8 cellular contexts compared by ENCODE assay signal in genomic region chr14:100586520-100587247, GRCh38. TPM values are rescaled to one million over a fixed set of nuclear protein-coding genes. Genes with fewer than 3 reads are reported as not detected.
DNase-seq lines count a peak whose midpoint lies in the region; ATAC-seq, FAIRE-seq and TF ChIP-seq lines count a peak whose summit lies in the region.

No MANE protein-coding gene starts in this region.

- H3K27ac Mint-ChIP-seq in activated naive CD8-positive, alpha-beta T cell treated with anti-CD3 and anti-CD28 coated beads, Interleukin-2, amount 50 U/mL, for 24 hours, result no peak overlapping the region

- H4K20me1 ChIP-seq in smooth muscle cell (ENCODE audit: low read depth), result no peaks in the 10 kb centered on the region

- H3K27ac ChIP-seq in smooth muscle cell (ENCODE audit: low read depth), result no peak overlapping the region

- H3K27me3 ChIP-seq in smooth muscle cell (ENCODE audit: low read depth), result no peaks in the 10 kb centered on the region

- H3K4me1 Mint-ChIP-seq in activated naive CD8-positive, alpha-beta T cell treated with anti-CD3 and anti-CD28 coated beads, Interleukin-2, amount 50 U/mL, for 24 hours, result no peaks in the 10 kb centered on the region

- peak; percentile 47 for ATAC-seq in activated naive CD8-positive, alpha-beta T cell treated with anti-CD3 and anti-CD28 coated beads, Interleukin-2, amount 50 U/mL, for 24 hours
- ATAC-seq in HG02588 (IDR thresholded peaks at IDR 0.05; ENCODE audit: unreplicated experiment), result no peak

- DNase-seq in GM03348 (ENCODE audit: low spot score) (peak; percentile 43), NCI-H460 (ENCODE audit: extremely low read depth, low read depth) (peak; percentile 54), smooth muscle cell (lab: John Stamatoyannopoulos, UW; ENCODE audit: unreplicated experiment) (no peak), NCI-H2029 treated with DMSO at 0.1 percent for 48 hours (lab: John Stamatoyannopoulos, UW) (no peak), RCC 7860 (ENCODE audit: low spot score) (no peak)
- peak; percentile 51 for DNase-seq in activated naive CD8-positive, alpha-beta T cell treated with anti-CD3 and anti-CD28 coated beads, Interleukin-2, amount 50 U/mL, for 24 hours

- no peaks in the 10 kb centered on the region for H3K4me1 ChIP-seq in smooth muscle cell (ENCODE audit: low read depth)

- 4% methylated on average over 29 of the region's 79 CpGs for whole genome bisulfite sequencing in smooth muscle cell (ENCODE audit: low lambda C conversion rate)

- peaks cover 29% of the 10 kb centered on the region for H3K27me3 Mint-ChIP-seq in activated naive CD8-positive, alpha-beta T cell treated with anti-CD3 and anti-CD28 coated beads, Interleukin-2, amount 50 U/mL, for 24 hours

- H3K4me2 ChIP-seq in smooth muscle cell, result peak overlapping the region; percentile 96

- H3K4me3 Mint-ChIP-seq in activated naive CD8-positive, alpha-beta T cell treated with anti-CD3 and anti-CD28 coated beads, Interleukin-2, amount 50 U/mL, for 24 hours, result peak overlapping the region; percentile 72

- no peak overlapping the region for H3K9ac ChIP-seq in smooth muscle cell (ENCODE audit: low read depth)

- TF ChIP-seq CTCF in smooth muscle cell (IDR thresholded peaks at IDR 0.05; ENCODE audit: borderline replicate concordance, insufficient read depth, poor library complexity, severe bottlenecking), result no peak

- no peaks in the 10 kb centered on the region for H3K36me3 Mint-ChIP-seq in activated naive CD8-positive, alpha-beta T cell treated with anti-CD3 and anti-CD28 coated beads, Interleukin-2, amount 50 U/mL, for 24 hours (ENCODE audit: low read depth)

- no peaks in the 10 kb centered on the region for H3K9me3 Mint-ChIP-seq in activated naive CD8-positive, alpha-beta T cell treated with anti-CD3 and anti-CD28 coated beads, Interleukin-2, amount 50 U/mL, for 24 hours

- no peak for FAIRE-seq in RCC 7860 (lab: Jason Lieb, UNC)

- H3K4me3 ChIP-seq in iPS-11a (ENCODE audit: low read depth, low read length) (peak overlapping the region; percentile 50), smooth muscle cell (peak overlapping the region; percentile 64)

- no peaks in the 10 kb centered on the region for H3K79me2 ChIP-seq in smooth muscle cell (ENCODE audit: low read depth)

- no peaks in the 10 kb centered on the region for H3K9me3 ChIP-seq in smooth muscle cell (replicated peaks; ENCODE audit: low read depth)

- H3K36me3 ChIP-seq in smooth muscle cell (ENCODE audit: low read depth), result no peaks in the 10 kb centered on the region

- H2AFZ ChIP-seq in smooth muscle cell (ENCODE audit: low read depth), result peak overlapping the region; percentile 91

- no peaks in the 10 kb centered on the region for H3F3A ChIP-seq in smooth muscle cell (ENCODE audit: low read depth)

RNA-seq across cellular contexts. Expression of gene BEGAIN, which starts 0.5 kb away (rescaled TPM):
- 37.8 and 40.0 TPM in 2 replicates for total RNA-seq in NCI-H460 (2014; rRNA removed; shearing (Covaris generic))
- 103 and 275 TPM in 2 replicates for polyA plus RNA-seq in NCI-H460 (2014; cell fraction: nucleus; rRNA removed)
- 3.1 and 4.7 TPM in 2 replicates for total RNA-seq in smooth muscle cell
- polyA plus RNA-seq in smooth muscle cell, result 8.5 and 11.7 TPM in 2 replicates

Comparison
In these comparisons a context has a peak if more than half of its experiments do, and no peak if none do; other contexts are left out.
1. DNase-seq: peak in GM03348 (single experiment), NCI-H460 (single experiment) and activated naive CD8-positive, alpha-beta T cell treated with anti-CD3 and anti-CD28 coated beads, Interleukin-2, amount 50 U/mL, for 24 hours (single experiment); none in smooth muscle cell (single experiment), NCI-H2029 treated with DMSO at 0.1 percent for 48 hours (single experiment) and RCC 7860 (single experiment).